ENCODE assay signal across 8 cellular contexts in genomic region chr20:58179432-58180099, GRCh38. TPM values are rescaled to one million over a fixed set of nuclear protein-coding genes. Genes with fewer than 3 reads are reported as not detected.
A peak's percentile ranks its signal among the peaks of the same experiment; 100 is the strongest.
DNase-seq lines count a peak whose midpoint lies in the region; ATAC-seq and TF ChIP-seq lines count a peak whose summit lies in the region.

No MANE protein-coding gene starts in this region.

- H3K4me3 Mint-ChIP-seq in Calu3 (ENCODE audit: low read depth, unreplicated experiment): peak overlapping the region; percentile 68
- H3K4me3 Mint-ChIP-seq in activated T-helper 17 cell treated with anti-CD3 and anti-CD28 coated beads, Interleukin-2, amount 50 U/mL, for 72 hours: peak overlapping the region; percentile 43
- peak overlapping the region; percentile 75 for H3K4me3 Mint-ChIP-seq in neural progenitor cell
- H3K4me3 Mint-ChIP-seq in stimulated activated naive CD8-positive, alpha-beta T cell treated with anti-CD3 and anti-CD28 coated beads, Interleukin-15, amount 100 ng/mL, for 72 hours: peak overlapping the region; percentile 43 to 76

- no TSS peak for BruUV-seq in Calu3 (replicated peaks; lab: Mats Ljungman, UMichigan)

- peak overlapping the region; percentile 73 for H3K4me2 ChIP-seq in neural progenitor cell

- TF ChIP-seq CTCF in Calu3 (IDR thresholded peaks at IDR 0.05; ENCODE audit: unreplicated experiment) (peak; percentile 100), Peyer's patch (IDR thresholded peaks at IDR 0.05) (peak; percentile 83 to 98 (median 92)), fibroblast of villous mesenchyme (IDR thresholded peaks at IDR 0.05; ENCODE audit: insufficient read depth, low read depth, low read length) (peak; percentile 86), neural progenitor cell (IDR thresholded peaks at IDR 0.05) (peak; percentile 94)

- peak; percentile 52 for ATAC-seq in HG02798 (IDR thresholded peaks at IDR 0.05; ENCODE audit: poor library complexity, unreplicated experiment)
- ATAC-seq in activated T-helper 17 cell treated with anti-CD3 and anti-CD28 coated beads, Interleukin-2, amount 50 U/mL, for 72 hours (replicated peaks): peak; percentile 77
- ATAC-seq in stimulated activated naive CD8-positive, alpha-beta T cell treated with anti-CD3 and anti-CD28 coated beads, Interleukin-15, amount 100 ng/mL, for 72 hours: peak; percentile 85
- no peak for ATAC-seq in HG03045 (IDR thresholded peaks at IDR 0.05; ENCODE audit: unreplicated experiment)

- H3K9me3 ChIP-seq in Peyer's patch (peaks cover 0 to 8% (median 0%) of the 10 kb centered on the region in 4 donors), neural progenitor cell (ENCODE audit: low read depth) (no peaks in the 10 kb centered on the region)

- no peaks in the 10 kb centered on the region for H3K79me2 ChIP-seq in neural progenitor cell (ENCODE audit: low read depth)

- H3K4me3 ChIP-seq in Peyer's patch (peak overlapping the region in 3 of 4 donors; percentile 20 to 37 (median 33)), fibroblast of villous mesenchyme (ENCODE audit: low read depth, low read length) (peak overlapping the region; percentile 40), neural progenitor cell (peak overlapping the region; percentile 28)

- H3K36me3 ChIP-seq in Peyer's patch (no peaks in the 10 kb centered on the region), neural progenitor cell (no peaks in the 10 kb centered on the region)

- no peak for TF ChIP-seq POLR2A in Peyer's patch (IDR thresholded peaks at IDR 0.05)

- no peaks in the 10 kb centered on the region for H3K9me3 Mint-ChIP-seq in Calu3 (ENCODE audit: low read depth, unreplicated experiment)
- H3K9me3 Mint-ChIP-seq in activated T-helper 17 cell treated with anti-CD3 and anti-CD28 coated beads, Interleukin-2, amount 50 U/mL, for 72 hours: no peaks in the 10 kb centered on the region
- peaks cover 3% of the 10 kb centered on the region for H3K9me3 Mint-ChIP-seq in neural progenitor cell
- H3K9me3 Mint-ChIP-seq in stimulated activated naive CD8-positive, alpha-beta T cell treated with anti-CD3 and anti-CD28 coated beads, Interleukin-15, amount 100 ng/mL, for 72 hours: peaks cover 0 to 12% of the 10 kb centered on the region in 2 donors

- no peaks in the 10 kb centered on the region for H3F3A ChIP-seq in neural progenitor cell (ENCODE audit: low read depth)

- H3K27ac Mint-ChIP-seq in Calu3 (ENCODE audit: unreplicated experiment) (peak overlapping the region; percentile 91), neural progenitor cell (no peak overlapping the region)
- no peak overlapping the region for H3K27ac Mint-ChIP-seq in activated T-helper 17 cell treated with anti-CD3 and anti-CD28 coated beads, Interleukin-2, amount 50 U/mL, for 72 hours
- H3K27ac Mint-ChIP-seq in stimulated activated naive CD8-positive, alpha-beta T cell treated with anti-CD3 and anti-CD28 coated beads, Interleukin-15, amount 100 ng/mL, for 72 hours: no peak overlapping the region

- CTCF ChIA-PET in Calu3 (lab: Charles Lee): interaction anchor here (0.6 to 2.9 kb wide), 14 partner anchors 44 to 567 kb away, joined by 3 to 11 read pairs (median 4); partner anchors contain the start of genes PMEPA1 and ZBP1

- H3K4me1 Mint-ChIP-seq in Calu3 (ENCODE audit: low read depth, unreplicated experiment) (peaks cover 35% of the 10 kb centered on the region), neural progenitor cell (peaks cover 32% of the 10 kb centered on the region)
- H3K4me1 Mint-ChIP-seq in activated T-helper 17 cell treated with anti-CD3 and anti-CD28 coated beads, Interleukin-2, amount 50 U/mL, for 72 hours: no peaks in the 10 kb centered on the region
- peaks cover 23% of the 10 kb centered on the region for H3K4me1 Mint-ChIP-seq in stimulated activated naive CD8-positive, alpha-beta T cell treated with anti-CD3 and anti-CD28 coated beads, Interleukin-15, amount 100 ng/mL, for 72 hours

- H3K9ac ChIP-seq in neural progenitor cell: no peak overlapping the region

- H2AFZ ChIP-seq in neural progenitor cell (replicated peaks): peak overlapping the region; percentile 75

- peaks cover 11% of the 10 kb centered on the region for H3K36me3 Mint-ChIP-seq in Calu3 (ENCODE audit: insufficient read depth, unreplicated experiment)
- H3K36me3 Mint-ChIP-seq in activated T-helper 17 cell treated with anti-CD3 and anti-CD28 coated beads, Interleukin-2, amount 50 U/mL, for 72 hours (ENCODE audit: low read depth): no peaks in the 10 kb centered on the region
- H3K36me3 Mint-ChIP-seq in neural progenitor cell: no peaks in the 10 kb centered on the region

- H3K4me1 ChIP-seq in Peyer's patch (peaks cover 0 to 6% (median 5%) of the 10 kb centered on the region in 4 donors), neural progenitor cell (peaks cover 6% of the 10 kb centered on the region)

- H3K27ac ChIP-seq in Peyer's patch: no peak overlapping the region
- H3K27ac ChIP-seq in neural progenitor cell: no peak overlapping the region

- H3K27me3 Mint-ChIP-seq in Calu3 (ENCODE audit: unreplicated experiment) (no peaks in the 10 kb centered on the region), neural progenitor cell (ENCODE audit: insufficient read depth, low read depth) (peaks cover 14% of the 10 kb centered on the region)
- peaks cover 23% of the 10 kb centered on the region for H3K27me3 Mint-ChIP-seq in activated T-helper 17 cell treated with anti-CD3 and anti-CD28 coated beads, Interleukin-2, amount 50 U/mL, for 72 hours
- H3K27me3 Mint-ChIP-seq in stimulated activated naive CD8-positive, alpha-beta T cell treated with anti-CD3 and anti-CD28 coated beads, Interleukin-15, amount 100 ng/mL, for 72 hours: peaks cover 48% of the 10 kb centered on the region

- DNase-seq in Calu3 (peak; percentile 92), Peyer's patch (peak in 2 of 3 donors; percentile 72 to 78), fibroblast of villous mesenchyme (ENCODE audit: low read depth) (peak; percentile 19), neural progenitor cell (ENCODE audit: low spot score) (peak; percentile 78)
- DNase-seq in stimulated activated naive CD8-positive, alpha-beta T cell treated with anti-CD3 and anti-CD28 coated beads, Interleukin-15, amount 100 ng/mL, for 72 hours: peak; percentile 65 to 77

- H4K20me1 ChIP-seq in neural progenitor cell (ENCODE audit: low read depth): no peaks in the 10 kb centered on the region

- intact Hi-C loops in Calu3 (cut with micrococcal nuclease; ENCODE audit: unreplicated experiment): loop anchor here (1.0 to 10.0 kb wide), 6 partner anchors 49 to 468 kb away; no protein-coding TSS in a partner anchor

- H3K27me3 ChIP-seq in Peyer's patch: no peaks in the 10 kb centered on the region
- peaks cover 39% of the 10 kb centered on the region for H3K27me3 ChIP-seq in neural progenitor cell

RNA-seq across cellular contexts. Expression of gene ANKRD60, which starts 48.9 kb away (rescaled TPM):
- total RNA-seq in Calu3 (2022): not detected in 2 replicates
- not detected for total RNA-seq in Peyer's patch
- total RNA-seq in activated T-helper 17 cell treated with anti-CD3 and anti-CD28 coated beads, Interleukin-2, amount 50 U/mL, for 72 hours: not detected
- total RNA-seq in fibroblast of villous mesenchyme: not detected in 2 replicates
- not detected in 2 replicates for total RNA-seq in neural progenitor cell (ENCODE audit: low replicate concordance)

Comparison
In these comparisons a context has a peak if more than half of its experiments do, and no peak if none do; other contexts are left out.
1. DNase-seq: peak in every context shown above with its lines; median percentile 92 in Calu3; 78 in neural progenitor cell; 75 in Peyer's patch; 71 in stimulated activated naive CD8-positive, alpha-beta T cell treated with anti-CD3 and anti-CD28 coated beads, Interleukin-15, amount 100 ng/mL, for 72 hours; 19 in fibroblast of villous mesenchyme.